ENCODE assay signal across 25 cellular contexts in genomic region chr18:45127395-45127794, GRCh38.
"Had no signal": no experiment of that assay in that cellular context is flagged by ENCODE, and none has a peak within 500 bp of the region (broad histone marks: within the 10 kb centered on the region; RNA-seq: fewer than 3 reads in every experiment).

No MANE protein-coding gene starts in this region.

- DNase-seq: activated CD4-positive, alpha-beta T cell treated with anti-CD3 and anti-CD28 coated beads for 36 hours; activated CD4-positive, alpha-beta T cell treated with anti-CD3 and anti-CD28 coated beads, Interleukin-2, amount 50 U/mL, for 4 hours; activated CD4-positive, CD25-positive, alpha-beta regulatory T cell; activated naive CD4-positive, alpha-beta T cell; activated T-cell treated with anti-CD3 and anti-CD28 coated beads for 4 hours; activated T-cell treated with anti-CD3 and anti-CD28 coated beads, Interleukin-2, amount 50 U/mL, for 72 hours; anterior cingulate cortex; dermis blood vessel endothelial cell; effector CD8-positive, alpha-beta T cell; erythroblast; heart left ventricle; hypothalamus; immature natural killer cell; kidney; left colon; midbrain; natural killer cell; posterior cingulate gyrus; right lobe of liver; stimulated activated CD4-positive, alpha-beta T cell treated with anti-CD3 and anti-CD28 coated beads, Interleukin-2, amount 100 ng/mL, for 48 hours; stimulated activated naive CD8-positive, alpha-beta T cell treated with anti-CD3 and anti-CD28 coated beads, Interleukin-15, Interleukin-2, amounts not matched to agents 100 U/mL and 50 U/mL, for 24 hours; T-helper 2 cell; testis; transverse colon had no signal

- H3K36me3 ChIP-seq: heart left ventricle, right lobe of liver, transverse colon had no signal

- H3K27ac ChIP-seq: heart left ventricle, right lobe of liver, testis, transverse colon had no signal

- H3K4me3 ChIP-seq: heart left ventricle, right lobe of liver, testis, transverse colon had no signal

- ATAC-seq: activated CD4-positive, alpha-beta T cell treated with anti-CD3 and anti-CD28 coated beads for 36 hours; activated naive CD4-positive, alpha-beta T cell treated with anti-CD3 and anti-CD28 coated beads, Interleukin-2, amount 50 U/mL, for 72 hours; activated T-cell treated with anti-CD3 and anti-CD28 coated beads, Interleukin-2, amount 50 U/mL, for 72 hours; heart left ventricle; left colon; natural killer cell; right lobe of liver; stimulated activated naive CD8-positive, alpha-beta T cell treated with anti-CD3 and anti-CD28 coated beads, Interleukin-15, Interleukin-2, amounts not matched to agents 100 U/mL and 50 U/mL, for 24 hours had no signal

- H3K4me1 ChIP-seq: right lobe of liver, testis, transverse colon had no signal

- H3K27me3 ChIP-seq: heart left ventricle, right lobe of liver, testis, transverse colon had no signal

- H3K9me3 ChIP-seq: heart left ventricle, right lobe of liver, testis, transverse colon had no signal
